Comparison of ENCODE assay signal across 1 cellular context in genomic region chr10:133308431-133309110, GRCh38.
A peak's percentile ranks its signal among the peaks of the same experiment; 100 is the strongest.
TF ChIP-seq lines count a peak whose summit lies in the region.

A gene with protein sequence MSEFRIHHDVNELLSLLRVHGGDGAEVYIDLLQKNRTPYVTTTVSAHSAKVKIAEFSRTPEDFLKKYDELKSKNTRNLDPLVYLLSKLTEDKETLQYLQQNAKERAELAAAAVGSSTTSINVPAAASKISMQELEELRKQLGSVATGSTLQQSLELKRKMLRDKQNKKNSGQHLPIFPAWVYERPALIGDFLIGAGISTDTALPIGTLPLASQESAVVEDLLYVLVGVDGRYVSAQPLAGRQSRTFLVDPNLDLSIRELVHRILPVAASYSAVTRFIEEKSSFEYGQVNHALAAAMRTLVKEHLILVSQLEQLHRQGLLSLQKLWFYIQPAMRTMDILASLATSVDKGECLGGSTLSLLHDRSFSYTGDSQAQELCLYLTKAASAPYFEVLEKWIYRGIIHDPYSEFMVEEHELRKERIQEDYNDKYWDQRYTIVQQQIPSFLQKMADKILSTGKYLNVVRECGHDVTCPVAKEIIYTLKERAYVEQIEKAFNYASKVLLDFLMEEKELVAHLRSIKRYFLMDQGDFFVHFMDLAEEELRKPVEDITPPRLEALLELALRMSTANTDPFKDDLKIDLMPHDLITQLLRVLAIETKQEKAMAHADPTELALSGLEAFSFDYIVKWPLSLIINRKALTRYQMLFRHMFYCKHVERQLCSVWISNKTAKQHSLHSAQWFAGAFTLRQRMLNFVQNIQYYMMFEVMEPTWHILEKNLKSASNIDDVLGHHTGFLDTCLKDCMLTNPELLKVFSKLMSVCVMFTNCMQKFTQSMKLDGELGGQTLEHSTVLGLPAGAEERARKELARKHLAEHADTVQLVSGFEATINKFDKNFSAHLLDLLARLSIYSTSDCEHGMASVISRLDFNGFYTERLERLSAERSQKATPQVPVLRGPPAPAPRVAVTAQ (minus strand): TSS chr10:133308872. CDS start chr10:133302941, 5,931 bp downstream.
ZNF511 (plus strand) TSS chr10:133308914; CDS start chr10:133308944, 30 bp downstream.

TF ChIP-seq in HepG2, 621 proteins besides CTCF, POLR2A, EP300 and RAD21 (continued from another document and continues in another):
- TF ChIP-seq CEBPB (IDR thresholded peaks at IDR 0.05; ENCODE audit: borderline replicate concordance, low read depth, low read length) (no peak), TARDBP (CRISPR knock-in tag; IDR thresholded peaks at IDR 0.05) (no peak), ZNF609 (CRISPR knock-in tag; IDR thresholded peaks at IDR 0.05; ENCODE audit: borderline replicate concordance) (no peak), ASH2L (IDR thresholded peaks at IDR 0.05; ENCODE audit: insufficient read length, low read depth, low read length) (peak; percentile 94), RXRA (CRISPR knock-in tag; IDR thresholded peaks at IDR 0.05) (no peak), FOXK1 (CRISPR knock-in tag; IDR thresholded peaks at IDR 0.05; ENCODE audit: borderline replicate concordance, low read depth) (no peak), SMAD3 (CRISPR knock-in tag; IDR thresholded peaks at IDR 0.05) (no peak), E2F1 (CRISPR knock-in tag; IDR thresholded peaks at IDR 0.05) (peak; percentile 8; the same call in 1 of the 2 replicates), ZBTB1 (CRISPR knock-in tag; IDR thresholded peaks at IDR 0.05; ENCODE audit: borderline replicate concordance) (no peak), U2AF1 (optimal IDR thresholded peaks at IDR 0.05; ENCODE audit: low read depth, low read length) (no peak), FOXO4 (CRISPR knock-in tag; conservative IDR thresholded peaks at IDR 0.05) (no peak), BCLAF1 (IDR thresholded peaks at IDR 0.05) (no peak), KDM5B (CRISPR knock-in tag; IDR thresholded peaks at IDR 0.05; ENCODE audit: borderline replicate concordance) (peak; percentile 30; the same call in 1 of the 2 replicates)
- TF ChIP-seq, protein P1, sequence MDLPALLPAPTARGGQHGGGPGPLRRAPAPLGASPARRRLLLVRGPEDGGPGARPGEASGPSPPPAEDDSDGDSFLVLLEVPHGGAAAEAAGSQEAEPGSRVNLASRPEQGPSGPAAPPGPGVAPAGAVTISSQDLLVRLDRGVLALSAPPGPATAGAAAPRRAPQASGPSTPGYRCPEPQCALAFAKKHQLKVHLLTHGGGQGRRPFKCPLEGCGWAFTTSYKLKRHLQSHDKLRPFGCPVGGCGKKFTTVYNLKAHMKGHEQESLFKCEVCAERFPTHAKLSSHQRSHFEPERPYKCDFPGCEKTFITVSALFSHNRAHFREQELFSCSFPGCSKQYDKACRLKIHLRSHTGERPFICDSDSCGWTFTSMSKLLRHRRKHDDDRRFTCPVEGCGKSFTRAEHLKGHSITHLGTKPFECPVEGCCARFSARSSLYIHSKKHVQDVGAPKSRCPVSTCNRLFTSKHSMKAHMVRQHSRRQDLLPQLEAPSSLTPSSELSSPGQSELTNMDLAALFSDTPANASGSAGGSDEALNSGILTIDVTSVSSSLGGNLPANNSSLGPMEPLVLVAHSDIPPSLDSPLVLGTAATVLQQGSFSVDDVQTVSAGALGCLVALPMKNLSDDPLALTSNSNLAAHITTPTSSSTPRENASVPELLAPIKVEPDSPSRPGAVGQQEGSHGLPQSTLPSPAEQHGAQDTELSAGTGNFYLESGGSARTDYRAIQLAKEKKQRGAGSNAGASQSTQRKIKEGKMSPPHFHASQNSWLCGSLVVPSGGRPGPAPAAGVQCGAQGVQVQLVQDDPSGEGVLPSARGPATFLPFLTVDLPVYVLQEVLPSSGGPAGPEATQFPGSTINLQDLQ (CRISPR knock-in tag; IDR thresholded peaks at IDR 0.05): no peak
- TF ChIP-seq, protein P2, sequence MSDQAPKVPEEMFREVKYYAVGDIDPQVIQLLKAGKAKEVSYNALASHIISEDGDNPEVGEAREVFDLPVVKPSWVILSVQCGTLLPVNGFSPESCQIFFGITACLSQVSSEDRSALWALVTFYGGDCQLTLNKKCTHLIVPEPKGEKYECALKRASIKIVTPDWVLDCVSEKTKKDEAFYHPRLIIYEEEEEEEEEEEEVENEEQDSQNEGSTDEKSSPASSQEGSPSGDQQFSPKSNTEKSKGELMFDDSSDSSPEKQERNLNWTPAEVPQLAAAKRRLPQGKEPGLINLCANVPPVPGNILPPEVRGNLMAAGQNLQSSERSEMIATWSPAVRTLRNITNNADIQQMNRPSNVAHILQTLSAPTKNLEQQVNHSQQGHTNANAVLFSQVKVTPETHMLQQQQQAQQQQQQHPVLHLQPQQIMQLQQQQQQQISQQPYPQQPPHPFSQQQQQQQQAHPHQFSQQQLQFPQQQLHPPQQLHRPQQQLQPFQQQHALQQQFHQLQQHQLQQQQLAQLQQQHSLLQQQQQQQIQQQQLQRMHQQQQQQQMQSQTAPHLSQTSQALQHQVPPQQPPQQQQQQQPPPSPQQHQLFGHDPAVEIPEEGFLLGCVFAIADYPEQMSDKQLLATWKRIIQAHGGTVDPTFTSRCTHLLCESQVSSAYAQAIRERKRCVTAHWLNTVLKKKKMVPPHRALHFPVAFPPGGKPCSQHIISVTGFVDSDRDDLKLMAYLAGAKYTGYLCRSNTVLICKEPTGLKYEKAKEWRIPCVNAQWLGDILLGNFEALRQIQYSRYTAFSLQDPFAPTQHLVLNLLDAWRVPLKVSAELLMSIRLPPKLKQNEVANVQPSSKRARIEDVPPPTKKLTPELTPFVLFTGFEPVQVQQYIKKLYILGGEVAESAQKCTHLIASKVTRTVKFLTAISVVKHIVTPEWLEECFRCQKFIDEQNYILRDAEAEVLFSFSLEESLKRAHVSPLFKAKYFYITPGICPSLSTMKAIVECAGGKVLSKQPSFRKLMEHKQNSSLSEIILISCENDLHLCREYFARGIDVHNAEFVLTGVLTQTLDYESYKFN (CRISPR knock-in tag; conservative IDR thresholded peaks at IDR 0.05): no peak
- TF ChIP-seq, protein P3, sequence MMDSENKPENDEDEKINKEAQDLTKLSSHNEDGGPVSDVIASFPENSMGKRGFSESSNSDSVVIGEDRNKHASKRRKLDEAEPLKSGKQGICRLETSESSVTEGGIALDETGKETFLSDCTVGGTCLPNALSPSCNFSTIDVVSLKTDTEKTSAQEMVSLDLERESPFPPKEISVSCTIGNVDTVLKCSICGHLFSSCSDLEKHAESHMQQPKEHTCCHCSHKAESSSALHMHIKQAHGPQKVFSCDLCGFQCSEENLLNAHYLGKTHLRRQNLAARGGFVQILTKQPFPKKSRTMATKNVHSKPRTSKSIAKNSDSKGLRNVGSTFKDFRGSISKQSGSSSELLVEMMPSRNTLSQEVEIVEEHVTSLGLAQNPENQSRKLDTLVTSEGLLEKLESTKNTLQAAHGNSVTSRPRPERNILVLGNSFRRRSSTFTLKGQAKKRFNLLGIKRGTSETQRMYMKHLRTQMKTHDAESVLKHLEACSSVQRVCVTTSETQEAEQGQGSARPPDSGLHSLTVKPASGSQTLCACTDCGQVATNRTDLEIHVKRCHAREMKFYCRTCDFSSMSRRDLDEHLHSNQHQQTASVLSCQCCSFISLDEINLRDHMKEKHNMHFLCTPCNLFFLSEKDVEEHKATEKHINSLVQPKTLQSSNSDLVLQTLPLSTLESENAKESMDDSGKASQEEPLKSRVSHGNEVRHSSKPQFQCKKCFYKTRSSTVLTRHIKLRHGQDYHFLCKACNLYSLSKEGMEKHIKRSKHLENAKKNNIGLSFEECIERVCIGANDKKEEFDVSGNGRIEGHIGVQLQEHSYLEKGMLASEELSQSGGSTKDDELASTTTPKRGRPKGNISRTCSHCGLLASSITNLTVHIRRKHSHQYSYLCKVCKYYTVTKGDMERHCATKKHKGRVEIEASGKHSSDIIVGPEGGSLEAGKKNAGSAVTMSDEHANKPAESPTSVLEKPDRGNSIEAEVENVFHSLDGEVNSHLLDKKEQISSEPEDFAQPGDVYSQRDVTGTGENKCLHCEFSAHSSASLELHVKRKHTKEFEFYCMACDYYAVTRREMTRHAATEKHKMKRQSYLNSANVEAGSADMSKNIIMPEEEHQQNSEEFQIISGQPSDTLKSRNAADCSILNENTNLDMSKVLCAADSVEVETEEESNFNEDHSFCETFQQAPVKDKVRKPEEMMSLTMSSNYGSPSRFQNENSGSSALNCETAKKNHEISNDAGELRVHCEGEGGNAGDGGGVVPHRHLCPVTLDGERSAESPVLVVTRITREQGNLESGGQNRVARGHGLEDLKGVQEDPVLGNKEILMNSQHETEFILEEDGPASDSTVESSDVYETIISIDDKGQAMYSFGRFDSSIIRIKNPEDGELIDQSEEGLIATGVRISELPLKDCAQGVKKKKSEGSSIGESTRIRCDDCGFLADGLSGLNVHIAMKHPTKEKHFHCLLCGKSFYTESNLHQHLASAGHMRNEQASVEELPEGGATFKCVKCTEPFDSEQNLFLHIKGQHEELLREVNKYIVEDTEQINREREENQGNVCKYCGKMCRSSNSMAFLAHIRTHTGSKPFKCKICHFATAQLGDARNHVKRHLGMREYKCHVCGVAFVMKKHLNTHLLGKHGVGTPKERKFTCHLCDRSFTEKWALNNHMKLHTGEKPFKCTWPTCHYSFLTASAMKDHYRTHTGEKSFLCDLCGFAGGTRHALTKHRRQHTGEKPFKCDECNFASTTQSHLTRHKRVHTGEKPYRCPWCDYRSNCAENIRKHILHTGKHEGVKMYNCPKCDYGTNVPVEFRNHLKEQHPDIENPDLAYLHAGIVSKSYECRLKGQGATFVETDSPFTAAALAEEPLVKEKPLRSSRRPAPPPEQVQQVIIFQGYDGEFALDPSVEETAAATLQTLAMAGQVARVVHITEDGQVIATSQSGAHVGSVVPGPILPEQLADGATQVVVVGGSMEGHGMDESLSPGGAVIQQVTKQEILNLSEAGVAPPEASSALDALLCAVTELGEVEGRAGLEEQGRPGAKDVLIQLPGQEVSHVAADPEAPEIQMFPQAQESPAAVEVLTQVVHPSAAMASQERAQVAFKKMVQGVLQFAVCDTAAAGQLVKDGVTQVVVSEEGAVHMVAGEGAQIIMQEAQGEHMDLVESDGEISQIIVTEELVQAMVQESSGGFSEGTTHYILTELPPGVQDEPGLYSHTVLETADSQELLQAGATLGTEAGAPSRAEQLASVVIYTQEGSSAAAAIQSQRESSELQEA (CRISPR knock-in tag; IDR thresholded peaks at IDR 0.05; ENCODE audit: not compliant biosample characterization): peak; percentile 64
